ENCODE assay signal across 15 cellular contexts in the genomic region with DNA sequence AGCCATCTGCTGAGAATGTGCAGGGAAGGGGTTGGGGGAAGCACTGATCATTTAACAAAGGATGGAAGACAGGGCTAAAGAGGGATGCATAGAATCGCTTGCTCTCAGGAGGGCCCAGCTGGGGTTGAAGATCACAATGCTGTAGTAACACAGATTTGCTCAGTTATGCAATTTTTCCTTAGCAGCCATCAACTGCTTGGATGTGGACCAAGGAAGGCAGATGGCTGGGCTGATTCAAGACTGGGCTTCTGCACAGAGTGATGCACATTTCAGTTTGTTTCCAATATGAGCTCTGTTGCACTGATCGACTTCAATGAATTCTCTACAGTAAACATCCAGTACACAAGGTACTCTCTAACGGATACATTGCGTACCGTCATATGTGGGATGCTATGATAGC.
DNase-seq lines count a peak whose midpoint lies in the region; ATAC-seq and TF ChIP-seq lines count a peak whose summit lies in the region.
"Had no signal": no experiment of that assay in that cellular context is flagged by ENCODE, and none has a peak within 500 bp of the region (broad histone marks: within the 10 kb centered on the region; RNA-seq: fewer than 3 reads in every experiment).

No MANE protein-coding gene starts in this region.

- 18 to 23% methylated on average over 5 of the region's 5 CpGs for WGBS in GM23248 (ENCODE audit: low coverage in 1 of 2, low lambda C conversion rate in 2 of 2, missing lambda C conversion rate in 2 of 2), 2 experiments
- 87% methylated on average over 3 of the region's 5 CpGs for WGBS in mesenchymal stem cell
- WGBS in trophoblast cell (ENCODE audit: extremely low coverage, insufficient coverage, insufficient read length) = no CpG with 5 or more reads among the region's 5 CpGs
- 89% methylated on average over 5 of the region's 5 CpGs for WGBS in smooth muscle cell (ENCODE audit: low lambda C conversion rate)
- 65 to 84% methylated on average over 4 to 5 of the region's 5 CpGs for WGBS in upper lobe of left lung, 2 donors

- peak overlapping the region in 1 of 2 experiments; percentile 48 for H3K18ac ChIP-seq in mesenchymal stem cell (ENCODE audit: low read depth in 1 of 2, low read length in 2 of 2)
- no peak overlapping the region for H3K18ac ChIP-seq in trophoblast cell (ENCODE audit: low read length)

- no peaks in the 10 kb centered on the region for H3K27me3 Mint-ChIP-seq in stimulated activated memory B cell treated with anti-CD40 and anti-IgM and Interleukin-4, amounts not matched to agents 10 μg/mL and 1 μg/mL and 100 μg/mL, for 72 hours
- H3K27me3 Mint-ChIP-seq: activated CD4-positive, alpha-beta T cell treated with anti-CD3 and anti-CD28 coated beads for 36 hours had no signal

- H2BK12ac ChIP-seq in mesenchymal stem cell (ENCODE audit: low read length in 2 of 2) = no peak overlapping the region
- H2BK12ac ChIP-seq in trophoblast cell (ENCODE audit: low read length) = no peak overlapping the region

- H2AFZ ChIP-seq in GM23248 (no peak overlapping the region), mesenchymal stem cell (ENCODE audit: low read depth, low read length) (no peak overlapping the region), trophoblast cell (ENCODE audit: insufficient read depth, low read length, poor library complexity) (no peak overlapping the region), smooth muscle cell (ENCODE audit: low read depth) (no peak overlapping the region)

- no peak overlapping the region for H2BK120ac ChIP-seq in mesenchymal stem cell (ENCODE audit: low read depth, low read length)
- H2BK120ac ChIP-seq in trophoblast cell (ENCODE audit: insufficient read depth, low read length, poor library complexity) = no peak overlapping the region

- H4K91ac ChIP-seq in mesenchymal stem cell (ENCODE audit: low read length) (no peak overlapping the region), trophoblast cell (ENCODE audit: low read depth, low read length) (no peak overlapping the region)

- no peak overlapping the region for H4K8ac ChIP-seq in mesenchymal stem cell (ENCODE audit: low read length)
- no peak overlapping the region for H4K8ac ChIP-seq in trophoblast cell (ENCODE audit: low read depth, low read length)

- H3K4me1 Mint-ChIP-seq in stimulated activated memory B cell treated with anti-CD40 and anti-IgM and Interleukin-4, amounts not matched to agents 10 μg/mL and 1 μg/mL and 100 μg/mL, for 72 hours = peaks cover 34% of the 10 kb centered on the region

- no peaks in the 10 kb centered on the region for H3K36me3 Mint-ChIP-seq in stimulated activated memory B cell treated with anti-CD40 and anti-IgM and Interleukin-4, amounts not matched to agents 10 μg/mL and 1 μg/mL and 100 μg/mL, for 72 hours

- ATAC-seq in upper lobe of left lung (ENCODE audit: low FRiP score in 2 of 2) = no peak
- no peak for ATAC-seq in stimulated activated memory B cell treated with anti-CD40 and anti-IgM and Interleukin-4, amounts not matched to agents 10 μg/mL and 1 μg/mL and 100 μg/mL, for 72 hours
- ATAC-seq: activated CD4-positive, alpha-beta T cell treated with anti-CD3 and anti-CD28 coated beads for 36 hours had no signal

- H3K4me3 ChIP-seq in GM23248 (no peak overlapping the region), mesenchymal stem cell (ENCODE audit: insufficient read depth in 1 of 2, low read depth in 1 of 2, low read length in 2 of 2) (no peak overlapping the region), trophoblast cell (ENCODE audit: low read depth, low read length) (no peak overlapping the region), smooth muscle cell (no peak overlapping the region), upper lobe of left lung (no peak overlapping the region)
- H3K4me3 ChIP-seq: colonic mucosa, SK-N-MC, vagina had no signal

- no peaks in the 10 kb centered on the region for H4K20me1 ChIP-seq in GM23248 (ENCODE audit: insufficient read depth)
- no peaks in the 10 kb centered on the region for H4K20me1 ChIP-seq in smooth muscle cell (ENCODE audit: low read depth)

- TF ChIP-seq EP300 in upper lobe of left lung (IDR thresholded peaks at IDR 0.05) = no peak

- H2AK5ac ChIP-seq in mesenchymal stem cell (ENCODE audit: low read length, severe bottlenecking) (no peak overlapping the region), trophoblast cell (ENCODE audit: low read length) (no peak overlapping the region)

- H3K4me1 ChIP-seq in GM23248 (ENCODE audit: insufficient read depth) (peaks cover 10% of the 10 kb centered on the region; the same call in 1 of the 2 replicates), mesenchymal stem cell (ENCODE audit: control insufficient read depth, insufficient read depth, low read depth, low read length) (peaks cover 13% of the 10 kb centered on the region), trophoblast cell (ENCODE audit: control insufficient read depth in 1 of 2, insufficient read depth in 2 of 2, low read length in 2 of 2) (no peaks in the 10 kb centered on the region), smooth muscle cell (ENCODE audit: low read depth) (no peaks in the 10 kb centered on the region), upper lobe of left lung (peaks cover 7 to 25% (median 15%) of the 10 kb centered on the region in 4 donors)

- TF ChIP-seq POLR2A in upper lobe of left lung (IDR thresholded peaks at IDR 0.05) = no peak

- H2BK15ac ChIP-seq in mesenchymal stem cell (ENCODE audit: low read depth, poor library complexity, severe bottlenecking) = no peak overlapping the region

- no peak overlapping the region for H3K27ac ChIP-seq in GM23248
- H3K27ac ChIP-seq in mesenchymal stem cell (ENCODE audit: low read length, poor library complexity, severe bottlenecking) = no peak overlapping the region
- no peak overlapping the region for H3K27ac ChIP-seq in trophoblast cell (ENCODE audit: low read depth, low read length)
- no peak overlapping the region for H3K27ac ChIP-seq in smooth muscle cell (ENCODE audit: low read depth)
- H3K27ac ChIP-seq in upper lobe of left lung = no peak overlapping the region
- H3K27ac ChIP-seq: C4-2B, colonic mucosa, SK-N-MC, vagina had no signal

- H4K12ac ChIP-seq in trophoblast cell (ENCODE audit: low read depth, low read length) = no peak overlapping the region

- H3K23ac ChIP-seq in mesenchymal stem cell (ENCODE audit: low read length in 2 of 2) = no peak overlapping the region
- H3K23ac ChIP-seq in trophoblast cell (ENCODE audit: low read length) = no peak overlapping the region

- no peak overlapping the region for H2BK5ac ChIP-seq in mesenchymal stem cell (ENCODE audit: low read depth, low read length, poor library complexity, severe bottlenecking)
- no peak overlapping the region for H2BK5ac ChIP-seq in trophoblast cell (ENCODE audit: low read depth, low read length, poor library complexity)

- no peaks in the 10 kb centered on the region for H3K27me3 ChIP-seq in GM23248 (replicated peaks; ENCODE audit: insufficient read depth)
- H3K27me3 ChIP-seq in mesenchymal stem cell (ENCODE audit: control insufficient read depth in 1 of 2, insufficient read depth in 1 of 2, low read length in 2 of 2) = peaks cover 0 to 4% of the 10 kb centered on the region in 2 experiments
- no peaks in the 10 kb centered on the region for H3K27me3 ChIP-seq in trophoblast cell (ENCODE audit: insufficient read depth, low read length)
- no peaks in the 10 kb centered on the region for H3K27me3 ChIP-seq in smooth muscle cell (ENCODE audit: low read depth)
- no peaks in the 10 kb centered on the region for H3K27me3 ChIP-seq in upper lobe of left lung
- H3K27me3 ChIP-seq: colonic mucosa, vagina had no signal

- TF ChIP-seq CTCF in smooth muscle cell (IDR thresholded peaks at IDR 0.05; ENCODE audit: borderline replicate concordance, insufficient read depth, poor library complexity, severe bottlenecking) = no peak
- no peak for TF ChIP-seq CTCF in upper lobe of left lung (IDR thresholded peaks at IDR 0.05)

- H3K4ac ChIP-seq in mesenchymal stem cell (ENCODE audit: low read depth in 1 of 2, low read length in 2 of 2) (no peak overlapping the region), trophoblast cell (ENCODE audit: low read depth, low read length) (no peak overlapping the region)

- no peaks in the 10 kb centered on the region for H3K9me2 ChIP-seq in GM23248 (ENCODE audit: insufficient read depth)

- H3F3A ChIP-seq in GM23248 (ENCODE audit: insufficient read depth) = peaks cover 8% of the 10 kb centered on the region
- no peaks in the 10 kb centered on the region for H3F3A ChIP-seq in smooth muscle cell (ENCODE audit: low read depth)

- H3K4me2 ChIP-seq in GM23248 (ENCODE audit: unreplicated experiment) (no peak overlapping the region), mesenchymal stem cell (ENCODE audit: low read length, poor library complexity, severe bottlenecking) (no peak overlapping the region), trophoblast cell (ENCODE audit: low read length) (no peak overlapping the region), smooth muscle cell (no peak overlapping the region)

- H3K9me3 Mint-ChIP-seq in stimulated activated memory B cell treated with anti-CD40 and anti-IgM and Interleukin-4, amounts not matched to agents 10 μg/mL and 1 μg/mL and 100 μg/mL, for 72 hours = no peaks in the 10 kb centered on the region

- DNase-seq in AG08396 (ENCODE audit: low spot score) (peak; percentile 48), GM23248 (peak; percentile 76), cerebellar nuclear complex (lab: John Stamatoyannopoulos, UW) (peak; percentile 9 to 70), mesenchymal stem cell (peak; percentile 45), trophoblast cell (no peak), smooth muscle cell (lab: John Stamatoyannopoulos, UW; ENCODE audit: unreplicated experiment) (no peak), upper lobe of left lung (no peak)
- DNase-seq: activated CD4-positive, alpha-beta T cell treated with anti-CD3 and anti-CD28 coated beads for 36 hours; activated gamma-delta T cell; colonic mucosa; MV-4-11 had no signal

- H3K14ac ChIP-seq in mesenchymal stem cell (ENCODE audit: low read length in 2 of 2) (no peak overlapping the region), trophoblast cell (ENCODE audit: low read length) (no peak overlapping the region)

- H3K4me3 Mint-ChIP-seq in stimulated activated memory B cell treated with anti-CD40 and anti-IgM and Interleukin-4, amounts not matched to agents 10 μg/mL and 1 μg/mL and 100 μg/mL, for 72 hours = no peak overlapping the region
- H3K4me3 Mint-ChIP-seq: activated CD4-positive, alpha-beta T cell treated with anti-CD3 and anti-CD28 coated beads for 36 hours had no signal

- H3K79me1 ChIP-seq in mesenchymal stem cell (replicated peaks; ENCODE audit: low read length, poor library complexity, severe bottlenecking) = no peaks in the 10 kb centered on the region
- H3K79me1 ChIP-seq in trophoblast cell (ENCODE audit: low read length) = peaks cover 1% of the 10 kb centered on the region

- H3K36me3 ChIP-seq in GM23248 (ENCODE audit: low read depth) (no peaks in the 10 kb centered on the region), mesenchymal stem cell (ENCODE audit: control insufficient read depth in 1 of 2, insufficient read depth in 2 of 2, low read depth in 1 of 2, low read length in 2 of 2) (no peaks in the 10 kb centered on the region), trophoblast cell (ENCODE audit: control insufficient read depth in 1 of 2, insufficient read depth in 2 of 2, low read length in 2 of 2) (no peaks in the 10 kb centered on the region), smooth muscle cell (ENCODE audit: low read depth) (no peaks in the 10 kb centered on the region), upper lobe of left lung (no peaks in the 10 kb centered on the region)
- H3K36me3 ChIP-seq: colonic mucosa, vagina had no signal

- H3K9me3 ChIP-seq in GM23248 (ENCODE audit: low read depth) (no peaks in the 10 kb centered on the region), mesenchymal stem cell (ENCODE audit: control insufficient read depth, low read length) (no peaks in the 10 kb centered on the region), trophoblast cell (ENCODE audit: insufficient read depth, low read depth, low read length) (no peaks in the 10 kb centered on the region), smooth muscle cell (replicated peaks; ENCODE audit: low read depth) (no peaks in the 10 kb centered on the region), upper lobe of left lung (no peaks in the 10 kb centered on the region)
- H3K9me3 ChIP-seq: colonic mucosa, vagina had no signal

- no peaks in the 10 kb centered on the region for H3K79me2 ChIP-seq in GM23248 (ENCODE audit: insufficient read depth)
- H3K79me2 ChIP-seq in trophoblast cell (ENCODE audit: control insufficient read depth, insufficient read depth, low read length, poor library complexity) = no peaks in the 10 kb centered on the region
- H3K79me2 ChIP-seq in smooth muscle cell (ENCODE audit: low read depth) = no peaks in the 10 kb centered on the region

- no peak overlapping the region for H3K27ac Mint-ChIP-seq in stimulated activated memory B cell treated with anti-CD40 and anti-IgM and Interleukin-4, amounts not matched to agents 10 μg/mL and 1 μg/mL and 100 μg/mL, for 72 hours
- H3K27ac Mint-ChIP-seq: activated CD4-positive, alpha-beta T cell treated with anti-CD3 and anti-CD28 coated beads for 36 hours had no signal

- in situ Hi-C loops in GM23248 (cut with MboI) = no loop called here

- H3K9ac ChIP-seq in GM23248 (no peak overlapping the region), mesenchymal stem cell (ENCODE audit: low read length) (no peak overlapping the region), trophoblast cell (ENCODE audit: low read length) (no peak overlapping the region), smooth muscle cell (ENCODE audit: low read depth) (no peak overlapping the region)

Comparison
In these comparisons a context has a peak if more than half of its experiments do, and no peak if none do; other contexts are left out.
1. DNase-seq: peak in AG08396 (single experiment), GM23248 (single experiment), cerebellar nuclear complex (2 of 2) and mesenchymal stem cell (single experiment); none in trophoblast cell (0 of 2), smooth muscle cell (single experiment) and upper lobe of left lung (0 of 2).